ENCODE assay signal across 7 cellular contexts in genomic region chr5:115379622-115380344, GRCh38.
DNase-seq lines count a peak whose midpoint lies in the region; ATAC-seq and TF ChIP-seq lines count a peak whose summit lies in the region.

No MANE protein-coding gene starts in this region.

- intact Hi-C loops in thyroid gland (cut with DNase I) (no loop called here), adrenal gland (cut with DNase I) (no loop called here)

- no peaks in the 10 kb centered on the region for H3K4me1 ChIP-seq in thyroid gland
- peaks cover 0 to 6% of the 10 kb centered on the region in 2 donors for H3K4me1 ChIP-seq in adrenal gland (replicated peaks in 1 of 2)

- peak; percentile 50 for ATAC-seq in GM19023 (IDR thresholded peaks at IDR 0.05; ENCODE audit: unreplicated experiment)
- ATAC-seq in HG02798 (IDR thresholded peaks at IDR 0.05; ENCODE audit: poor library complexity, unreplicated experiment): peak; percentile 60
- ATAC-seq in memory B cell (ENCODE audit: low read depth): peak; percentile 39

- H3K4me3 ChIP-seq in thyroid gland (replicated peaks in 1 of 3) (no peak overlapping the region), adrenal gland (no peak overlapping the region)

- TF ChIP-seq CTCF in thyroid gland (IDR thresholded peaks at IDR 0.05) (no peak), adrenal gland (IDR thresholded peaks at IDR 0.05) (no peak)

- WGBS in thyroid gland, 2 donors: 86 to 89% methylated on average over 8 of the region's 8 CpGs
- WGBS in adrenal gland, 4 donors: 85 to 88% (median 86%) methylated on average over 8 of the region's 8 CpGs

- H3K27me3 Mint-ChIP-seq in memory B cell: no peaks in the 10 kb centered on the region

- H3K4me3 Mint-ChIP-seq in memory B cell: no peak overlapping the region

- peak; percentile 85 for DNase-seq in NCI-H526 treated with DMSO at 0.1 percent for 48 hours (lab: John Stamatoyannopoulos, UW)
- no peak for DNase-seq in memory B cell (ENCODE audit: low spot score in 2 of 2)
- no peak for DNase-seq in thyroid gland
- DNase-seq in adrenal gland: no peak
- no peak for DNase-seq in GM03348 (ENCODE audit: low spot score)

- no peaks in the 10 kb centered on the region for H3K9me3 Mint-ChIP-seq in memory B cell

- H3K9me3 ChIP-seq in thyroid gland: no peaks in the 10 kb centered on the region
- H3K9me3 ChIP-seq in adrenal gland (replicated peaks in 1 of 3): no peaks in the 10 kb centered on the region

- TF ChIP-seq POLR2A in thyroid gland (IDR thresholded peaks at IDR 0.05): no peak
- TF ChIP-seq POLR2A in adrenal gland (IDR thresholded peaks at IDR 0.05): no peak

- H3K4me1 Mint-ChIP-seq in memory B cell: no peaks in the 10 kb centered on the region

- H3K36me3 Mint-ChIP-seq in memory B cell: no peaks in the 10 kb centered on the region

- H3K36me3 ChIP-seq in thyroid gland (no peaks in the 10 kb centered on the region), adrenal gland (replicated peaks in 1 of 2) (no peaks in the 10 kb centered on the region)

- H3K27me3 ChIP-seq in thyroid gland (no peaks in the 10 kb centered on the region), adrenal gland (no peaks in the 10 kb centered on the region)

- no peak overlapping the region for H3K27ac Mint-ChIP-seq in memory B cell

- H3K27ac ChIP-seq in thyroid gland: no peak overlapping the region
- H3K27ac ChIP-seq in adrenal gland: no peak overlapping the region
